ENCODE assay signal across 18 cellular contexts in genomic region chr16:1734816-1735215, GRCh38.
"Had no signal": no experiment of that assay in that cellular context is flagged by ENCODE, and none has a peak within 500 bp of the region (broad histone marks: within the 10 kb centered on the region; RNA-seq: fewer than 3 reads in every experiment).

No MANE protein-coding gene starts in this region.

- H3K4me1 Mint-ChIP-seq: activated CD8-positive, alpha-beta memory T cell treated with anti-CD3 and anti-CD28 coated beads, Interleukin-2, amount 10 ng/mL, durations not matched to agents 7 days and 5 days; activated naive CD4-positive, alpha-beta T cell treated with anti-CD3 and anti-CD28 coated beads, Interleukin-2, amount 10 ng/mL, durations not matched to agents 7 days and 5 days; activated naive CD8-positive, alpha-beta T cell treated with anti-CD3 and anti-CD28 coated beads for 36 hours had no signal

- H3K27me3 ChIP-seq: Peyer's patch had no signal

- DNase-seq: activated CD4-positive, alpha-beta T cell treated with anti-CD3 and anti-CD28 coated beads for 4 hours; activated CD8-positive, alpha-beta memory T cell treated with anti-CD3 and anti-CD28 coated beads, Interleukin-2, amount 10 ng/mL, durations not matched to agents 7 days and 5 days; activated CD8-positive, alpha-beta T cell treated with anti-CD3 and anti-CD28 coated beads, Interleukin-2, amount 10 ng/mL, durations not matched to agents 7 days and 5 days; activated gamma-delta T cell; activated naive CD4-positive, alpha-beta T cell treated with anti-CD3 and anti-CD28 coated beads, Interleukin-2, amount 10 ng/mL, durations not matched to agents 7 days and 5 days; activated naive CD8-positive, alpha-beta T cell treated with anti-CD3 and anti-CD28 coated beads for 36 hours; activated T-cell treated with anti-CD3 and anti-CD28 coated beads, Interleukin-2, amount 50 U/mL, for 24 hours; Karpas-422; MM.1S; NCI-H1105 treated with DMSO at 0.1 percent for 48 hours; NCI-H1436 treated with DMSO at 0.1 percent for 48 hours; NCI-H187; NCI-H2081; NCI-H524; Peyer's patch; SHP77 had no signal

- H3K27ac ChIP-seq: Peyer's patch had no signal

- H3K4me3 Mint-ChIP-seq: activated CD8-positive, alpha-beta memory T cell treated with anti-CD3 and anti-CD28 coated beads, Interleukin-2, amount 10 ng/mL, durations not matched to agents 7 days and 5 days; activated CD8-positive, alpha-beta T cell treated with anti-CD3 and anti-CD28 coated beads, Interleukin-2, amount 10 ng/mL, durations not matched to agents 7 days and 5 days; activated naive CD4-positive, alpha-beta T cell treated with anti-CD3 and anti-CD28 coated beads, Interleukin-2, amount 10 ng/mL, durations not matched to agents 7 days and 5 days; activated naive CD8-positive, alpha-beta T cell treated with anti-CD3 and anti-CD28 coated beads for 36 hours; activated T-cell treated with anti-CD3 and anti-CD28 coated beads, Interleukin-2, amount 50 U/mL, for 24 hours; T-helper 1 cell treated with Interleukin-12 subunit alpha and Interleukin-12 subunit beta and Interleukin-4 antibody, amounts not matched to agents 30 μg/mL and 1 μg/mL, for 36 hours had no signal

- H3K9me3 Mint-ChIP-seq: activated naive CD4-positive, alpha-beta T cell treated with anti-CD3 and anti-CD28 coated beads, Interleukin-2, amount 10 ng/mL, durations not matched to agents 7 days and 5 days; activated naive CD8-positive, alpha-beta T cell treated with anti-CD3 and anti-CD28 coated beads for 36 hours; activated T-cell treated with anti-CD3 and anti-CD28 coated beads, Interleukin-2, amount 50 U/mL, for 24 hours; T-helper 1 cell treated with Interleukin-12 subunit alpha and Interleukin-12 subunit beta and Interleukin-4 antibody, amounts not matched to agents 30 μg/mL and 1 μg/mL, for 36 hours had no signal

- H3K27me3 Mint-ChIP-seq: activated CD8-positive, alpha-beta memory T cell treated with anti-CD3 and anti-CD28 coated beads, Interleukin-2, amount 10 ng/mL, durations not matched to agents 7 days and 5 days; activated naive CD4-positive, alpha-beta T cell treated with anti-CD3 and anti-CD28 coated beads, Interleukin-2, amount 10 ng/mL, durations not matched to agents 7 days and 5 days; activated naive CD8-positive, alpha-beta T cell treated with anti-CD3 and anti-CD28 coated beads for 36 hours; activated T-cell treated with anti-CD3 and anti-CD28 coated beads, Interleukin-2, amount 50 U/mL, for 24 hours had no signal

- H3K4me1 ChIP-seq: Peyer's patch had no signal

- H3K9me3 ChIP-seq: Peyer's patch had no signal

- ATAC-seq: activated CD4-positive, CD25-positive, alpha-beta regulatory T cell treated with anti-CD3 and anti-CD28 coated beads, Interleukin-2, amount 50 U/mL, for 24 hours; activated CD8-positive, alpha-beta memory T cell treated with anti-CD3 and anti-CD28 coated beads, Interleukin-2, amount 10 ng/mL, durations not matched to agents 7 days and 5 days; activated CD8-positive, alpha-beta T cell treated with anti-CD3 and anti-CD28 coated beads, Interleukin-2, amount 10 ng/mL, durations not matched to agents 7 days and 5 days had no signal

- H3K4me3 ChIP-seq: Peyer's patch had no signal

- H3K27ac Mint-ChIP-seq: activated CD8-positive, alpha-beta memory T cell treated with anti-CD3 and anti-CD28 coated beads, Interleukin-2, amount 10 ng/mL, durations not matched to agents 7 days and 5 days; activated CD8-positive, alpha-beta T cell treated with anti-CD3 and anti-CD28 coated beads, Interleukin-2, amount 10 ng/mL, durations not matched to agents 7 days and 5 days; activated naive CD4-positive, alpha-beta T cell treated with anti-CD3 and anti-CD28 coated beads, Interleukin-2, amount 10 ng/mL, durations not matched to agents 7 days and 5 days; activated naive CD8-positive, alpha-beta T cell treated with anti-CD3 and anti-CD28 coated beads for 36 hours; activated T-cell treated with anti-CD3 and anti-CD28 coated beads, Interleukin-2, amount 50 U/mL, for 24 hours; T-helper 1 cell treated with Interleukin-12 subunit alpha and Interleukin-12 subunit beta and Interleukin-4 antibody, amounts not matched to agents 30 μg/mL and 1 μg/mL, for 36 hours had no signal
